8 cellular contexts compared by ENCODE assay signal in the genomic region with DNA sequence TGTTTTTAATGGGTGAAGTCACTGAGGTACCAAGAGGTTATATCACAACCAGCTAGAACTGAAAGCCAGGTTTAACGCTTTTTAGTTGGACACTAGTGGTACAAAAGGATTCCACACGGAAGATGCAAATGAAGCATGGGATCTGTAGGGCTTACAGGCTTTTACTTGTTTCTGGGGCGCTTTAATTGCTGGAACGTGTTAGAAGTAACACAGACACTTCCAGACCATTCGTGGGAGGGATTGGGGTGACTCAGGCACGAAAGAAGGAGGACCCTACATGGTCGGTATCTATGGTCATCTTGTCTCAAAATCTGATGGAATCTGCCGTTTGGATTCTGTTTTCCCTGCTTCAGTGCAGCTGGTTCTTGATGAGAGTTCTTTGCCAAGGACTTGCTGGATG. TPM values are rescaled to one million over a fixed set of nuclear protein-coding genes. Genes with fewer than 3 reads are reported as not detected.
DNase-seq lines count a peak whose midpoint lies in the region; ATAC-seq and TF ChIP-seq lines count a peak whose summit lies in the region.

No MANE protein-coding gene starts in this region.

- H3K27me3 ChIP-seq in GM23248 (replicated peaks; ENCODE audit: insufficient read depth): no peaks in the 10 kb centered on the region

- no peaks in the 10 kb centered on the region for H3K9me2 ChIP-seq in GM23248 (ENCODE audit: insufficient read depth)

- peaks cover 11% of the 10 kb centered on the region for H4K20me1 ChIP-seq in GM23248 (ENCODE audit: insufficient read depth)

- H2AFZ ChIP-seq in GM23248: peak overlapping the region; percentile 83; the same call in 1 of the 2 replicates

- peak overlapping the region; percentile 91 for H3K4me2 ChIP-seq in GM23248 (ENCODE audit: unreplicated experiment)

- no peak for TF ChIP-seq CTCF in foreskin fibroblast (IDR thresholded peaks at IDR 0.05; ENCODE audit: low read depth, low read length)

- peak overlapping the region; percentile 84 for H3K27ac ChIP-seq in GM23248
- H3K27ac ChIP-seq in caudate nucleus (ENCODE audit: low read depth, low read length): no peak overlapping the region

- H3K4me1 ChIP-seq in GM23248 (ENCODE audit: insufficient read depth): peaks cover 15% of the 10 kb centered on the region

- H3K4me3 ChIP-seq in GM23248: peak overlapping the region; percentile 88
- H3K4me3 ChIP-seq in foreskin fibroblast (ENCODE audit: low read depth in 1 of 2, low read length in 2 of 2): peak overlapping the region; percentile 93 to 96
- H3K4me3 ChIP-seq in skeletal muscle cell (ENCODE audit: low read depth, low read length): peak overlapping the region; percentile 92

- H3K36me3 ChIP-seq in GM23248 (ENCODE audit: low read depth): peaks cover 21% of the 10 kb centered on the region; the same call in 1 of the 2 replicates

- peak; percentile 69 for DNase-seq in GM23248
- DNase-seq in foreskin fibroblast: no peak
- DNase-seq in skeletal muscle cell (ENCODE audit: low read depth): no peak
- no peak for DNase-seq in NCI-H774 (lab: John Stamatoyannopoulos, UW)
- DNase-seq in caudate nucleus (lab: John Stamatoyannopoulos, UW): no peak
- DNase-seq in medulla oblongata (ENCODE audit: extremely low spot score): no peak

- peak; percentile 2; the same call in 2 of the 3 replicates for ATAC-seq in SK-N-SH treated with all-trans-retinoic acid at 6 μM for 48 hours
- no peak for ATAC-seq in HG02885 (IDR thresholded peaks at IDR 0.05; ENCODE audit: poor library complexity, unreplicated experiment)

- no peaks in the 10 kb centered on the region for H3K9me3 ChIP-seq in GM23248 (ENCODE audit: low read depth)

- peaks cover 20% of the 10 kb centered on the region for H3F3A ChIP-seq in GM23248 (ENCODE audit: insufficient read depth)

- H3K79me2 ChIP-seq in GM23248 (ENCODE audit: insufficient read depth): peaks cover 61% of the 10 kb centered on the region

- 1 to 2% methylated on average over 8 of the region's 8 CpGs for WGBS in GM23248 (ENCODE audit: low coverage in 1 of 2, low lambda C conversion rate in 2 of 2, missing lambda C conversion rate in 2 of 2), 2 experiments

- H3K9ac ChIP-seq in GM23248: peak overlapping the region; percentile 97

- in situ Hi-C loops in GM23248 (cut with MboI): no loop called here

TF ChIP-seq in SK-N-SH treated with all-trans-retinoic acid at 6 μM for 48 hours, 23 proteins besides CTCF, POLR2A, EP300 and RAD21:
- TF ChIP-seq GLIS3 (CRISPR knock-in tag; IDR thresholded peaks at IDR 0.05) (no peak), TSHZ2 (CRISPR knock-in tag; IDR thresholded peaks at IDR 0.05) (no peak), ZNF8 (CRISPR knock-in tag; IDR thresholded peaks at IDR 0.05) (no peak), TCF4 (CRISPR knock-in tag; IDR thresholded peaks at IDR 0.05; ENCODE audit: borderline replicate concordance) (no peak), BACH2 (CRISPR knock-in tag; IDR thresholded peaks at IDR 0.05; ENCODE audit: borderline replicate concordance) (no peak), CREB5 (CRISPR knock-in tag; IDR thresholded peaks at IDR 0.05; ENCODE audit: low read depth) (no peak), RARB (CRISPR knock-in tag; IDR thresholded peaks at IDR 0.05) (no peak)
- TF ChIP-seq, protein P1, sequence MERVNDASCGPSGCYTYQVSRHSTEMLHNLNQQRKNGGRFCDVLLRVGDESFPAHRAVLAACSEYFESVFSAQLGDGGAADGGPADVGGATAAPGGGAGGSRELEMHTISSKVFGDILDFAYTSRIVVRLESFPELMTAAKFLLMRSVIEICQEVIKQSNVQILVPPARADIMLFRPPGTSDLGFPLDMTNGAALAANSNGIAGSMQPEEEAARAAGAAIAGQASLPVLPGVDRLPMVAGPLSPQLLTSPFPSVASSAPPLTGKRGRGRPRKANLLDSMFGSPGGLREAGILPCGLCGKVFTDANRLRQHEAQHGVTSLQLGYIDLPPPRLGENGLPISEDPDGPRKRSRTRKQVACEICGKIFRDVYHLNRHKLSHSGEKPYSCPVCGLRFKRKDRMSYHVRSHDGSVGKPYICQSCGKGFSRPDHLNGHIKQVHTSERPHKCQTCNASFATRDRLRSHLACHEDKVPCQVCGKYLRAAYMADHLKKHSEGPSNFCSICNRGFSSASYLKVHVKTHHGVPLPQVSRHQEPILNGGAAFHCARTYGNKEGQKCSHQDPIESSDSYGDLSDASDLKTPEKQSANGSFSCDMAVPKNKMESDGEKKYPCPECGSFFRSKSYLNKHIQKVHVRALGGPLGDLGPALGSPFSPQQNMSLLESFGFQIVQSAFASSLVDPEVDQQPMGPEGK (CRISPR knock-in tag; IDR thresholded peaks at IDR 0.05; ENCODE audit: borderline replicate concordance): no peak

RNA-seq across cellular contexts. Expression of gene YKT6, which starts 1.0 kb away (rescaled TPM):
- total RNA-seq in GM23248 (2014; rRNA removed; shearing (Covaris generic)): 148 and 149 TPM in 2 replicates
- polyA plus RNA-seq in GM23248 (2016; fragmentation: Nextera tagmentation; extraction: Ambion mirVana): 108 and 113 TPM in 2 replicates

RNA-seq across cellular contexts. Expression of gene GCK, which starts 12.6 kb away (rescaled TPM):
- total RNA-seq in GM23248 (2014; rRNA removed; shearing (Covaris generic)): 0.11 TPM in 1 of 2 replicates, not detected in the other
- polyA plus RNA-seq in GM23248 (2016; fragmentation: Nextera tagmentation; extraction: Ambion mirVana): 0.23 and 0.43 TPM in 2 replicates
